ENCODE assay signal across 25 cellular contexts in genomic region chr5:10499066-10499465, GRCh38. TPM values are rescaled to one million over a fixed set of nuclear protein-coding genes. Genes with fewer than 3 reads are reported as not detected.
"Had no signal": no experiment of that assay in that cellular context is flagged by ENCODE, and none has a peak within 500 bp of the region (broad histone marks: within the 10 kb centered on the region; RNA-seq: fewer than 3 reads in every experiment).

No MANE protein-coding gene starts in this region.

- H3K27me3 ChIP-seq: brain microvascular endothelial cell, colonic mucosa, esophagus squamous epithelium, gastroesophageal sphincter, heart right ventricle had no signal

- H3K36me3 ChIP-seq: brain microvascular endothelial cell, colonic mucosa, esophagus squamous epithelium, gastroesophageal sphincter, heart right ventricle had no signal

- H3K27ac ChIP-seq: brain microvascular endothelial cell, colonic mucosa, epithelial cell of prostate, esophagus squamous epithelium, gastroesophageal sphincter, heart right ventricle had no signal

- H3K4me3 ChIP-seq: colonic mucosa, esophagus squamous epithelium, gastroesophageal sphincter, heart right ventricle had no signal

- ATAC-seq: activated CD4-positive, alpha-beta T cell treated with anti-CD3 and anti-CD28 coated beads for 36 hours; activated CD8-positive, alpha-beta memory T cell treated with anti-CD3 and anti-CD28 coated beads, Interleukin-2, amount 10 ng/mL, durations not matched to agents 7 days and 5 days; activated CD8-positive, alpha-beta T cell treated with anti-CD3 and anti-CD28 coated beads, Interleukin-2, amount 10 ng/mL, durations not matched to agents 7 days and 5 days; activated naive CD4-positive, alpha-beta T cell treated with anti-CD3 and anti-CD28 coated beads, Interleukin-2, amount 50 U/mL, for 72 hours; activated T-cell treated with anti-CD3 and anti-CD28 coated beads, Interleukin-2, amount 50 U/mL, for 72 hours; gastroesophageal sphincter; heart right ventricle had no signal

- H3K4me1 Mint-ChIP-seq: activated CD4-positive, alpha-beta T cell treated with anti-CD3 and anti-CD28 coated beads for 36 hours; activated CD4-positive, alpha-beta T cell treated with anti-CD3 and anti-CD28 coated beads, Interleukin-2, amount 10 ng/mL, durations not matched to agents 24 days and 14 days; activated CD8-positive, alpha-beta memory T cell treated with anti-CD3 and anti-CD28 coated beads, Interleukin-2, amount 10 ng/mL, durations not matched to agents 7 days and 5 days; activated naive CD8-positive, alpha-beta T cell treated with anti-CD3 and anti-CD28 coated beads, Interleukin-2, amount 10 ng/mL, durations not matched to agents 7 days and 5 days had no signal

- H3K4me1 ChIP-seq: colonic mucosa, esophagus squamous epithelium, gastroesophageal sphincter had no signal

- H3K4me3 Mint-ChIP-seq: activated CD4-positive, alpha-beta memory T cell treated with anti-CD3 and anti-CD28 coated beads for 36 hours; activated CD4-positive, alpha-beta T cell treated with anti-CD3 and anti-CD28 coated beads for 36 hours; activated CD4-positive, alpha-beta T cell treated with anti-CD3 and anti-CD28 coated beads, Interleukin-2, amount 10 ng/mL, durations not matched to agents 24 days and 14 days; activated CD8-positive, alpha-beta memory T cell treated with anti-CD3 and anti-CD28 coated beads, Interleukin-2, amount 10 ng/mL, durations not matched to agents 7 days and 5 days; activated CD8-positive, alpha-beta T cell treated with anti-CD3 and anti-CD28 coated beads, Interleukin-2, amount 10 ng/mL, durations not matched to agents 7 days and 5 days; activated naive CD4-positive, alpha-beta T cell treated with anti-CD3 and anti-CD28 coated beads, Interleukin-2, amount 10 ng/mL, durations not matched to agents 7 days and 5 days; activated naive CD8-positive, alpha-beta T cell treated with anti-CD3 and anti-CD28 coated beads, Interleukin-2, amount 10 ng/mL, durations not matched to agents 7 days and 5 days; activated T-cell treated with anti-CD3 and anti-CD28 coated beads, Interleukin-2, amount 50 U/mL, for 24 hours; activated T-cell treated with anti-CD3 and anti-CD28 coated beads, Interleukin-2, amount 50 U/mL, for 72 hours had no signal

- H3K27me3 Mint-ChIP-seq: activated CD4-positive, alpha-beta memory T cell treated with anti-CD3 and anti-CD28 coated beads for 36 hours; activated CD4-positive, alpha-beta T cell treated with anti-CD3 and anti-CD28 coated beads for 36 hours; activated CD4-positive, alpha-beta T cell treated with anti-CD3 and anti-CD28 coated beads, Interleukin-2, amount 10 ng/mL, durations not matched to agents 24 days and 14 days; activated CD8-positive, alpha-beta memory T cell treated with anti-CD3 and anti-CD28 coated beads, Interleukin-2, amount 10 ng/mL, durations not matched to agents 7 days and 5 days; activated naive CD8-positive, alpha-beta T cell treated with anti-CD3 and anti-CD28 coated beads, Interleukin-2, amount 10 ng/mL, durations not matched to agents 7 days and 5 days; activated T-cell treated with anti-CD3 and anti-CD28 coated beads, Interleukin-2, amount 50 U/mL, for 24 hours had no signal

- DNase-seq: activated CD4-positive, alpha-beta memory T cell treated with anti-CD3 and anti-CD28 coated beads for 36 hours; activated CD4-positive, alpha-beta T cell treated with anti-CD3 and anti-CD28 coated beads for 36 hours; activated CD4-positive, alpha-beta T cell treated with anti-CD3 and anti-CD28 coated beads, Interleukin-2, amount 10 ng/mL, durations not matched to agents 24 days and 14 days; activated CD4-positive, CD25-positive, alpha-beta regulatory T cell; activated CD4-positive, CD25-positive, alpha-beta regulatory T cell treated with anti-CD3 and anti-CD28 coated beads, Interleukin-2, amount 50 U/mL, for 72 hours; activated CD8-positive, alpha-beta memory T cell treated with anti-CD3 and anti-CD28 coated beads, Interleukin-2, amount 10 ng/mL, durations not matched to agents 7 days and 5 days; activated CD8-positive, alpha-beta memory T cell treated with anti-CD3 and anti-CD28 coated beads, Interleukin-2, amount 50 U/mL, for 4 hours; activated CD8-positive, alpha-beta T cell treated with anti-CD3 and anti-CD28 coated beads, Interleukin-2, amount 10 ng/mL, durations not matched to agents 7 days and 5 days; activated gamma-delta T cell; activated naive CD4-positive, alpha-beta T cell; activated naive CD4-positive, alpha-beta T cell treated with anti-CD3 and anti-CD28 coated beads, Interleukin-2, amount 10 ng/mL, durations not matched to agents 7 days and 5 days; activated naive CD8-positive, alpha-beta T cell treated with anti-CD3 and anti-CD28 coated beads, Interleukin-2, amount 10 ng/mL, durations not matched to agents 7 days and 5 days; activated T-cell treated with anti-CD3 and anti-CD28 coated beads, Interleukin-2, amount 50 U/mL, for 24 hours; activated T-cell treated with anti-CD3 and anti-CD28 coated beads, Interleukin-2, amount 50 U/mL, for 72 hours; brain microvascular endothelial cell; caudate nucleus; colonic mucosa; effector CD8-positive, alpha-beta T cell; esophagus squamous epithelium; foreskin melanocyte; heart right ventricle; T-helper 2 cell had no signal

- H3K36me3 Mint-ChIP-seq: activated CD8-positive, alpha-beta memory T cell treated with anti-CD3 and anti-CD28 coated beads, Interleukin-2, amount 10 ng/mL, durations not matched to agents 7 days and 5 days; activated naive CD4-positive, alpha-beta T cell treated with anti-CD3 and anti-CD28 coated beads, Interleukin-2, amount 10 ng/mL, durations not matched to agents 7 days and 5 days had no signal

- H3K27ac Mint-ChIP-seq: activated CD4-positive, alpha-beta memory T cell treated with anti-CD3 and anti-CD28 coated beads for 36 hours; activated CD4-positive, alpha-beta T cell treated with anti-CD3 and anti-CD28 coated beads for 36 hours; activated CD4-positive, alpha-beta T cell treated with anti-CD3 and anti-CD28 coated beads, Interleukin-2, amount 10 ng/mL, durations not matched to agents 24 days and 14 days; activated CD8-positive, alpha-beta memory T cell treated with anti-CD3 and anti-CD28 coated beads, Interleukin-2, amount 10 ng/mL, durations not matched to agents 7 days and 5 days; activated CD8-positive, alpha-beta T cell treated with anti-CD3 and anti-CD28 coated beads, Interleukin-2, amount 10 ng/mL, durations not matched to agents 7 days and 5 days; activated naive CD4-positive, alpha-beta T cell treated with anti-CD3 and anti-CD28 coated beads, Interleukin-2, amount 10 ng/mL, durations not matched to agents 7 days and 5 days; activated naive CD4-positive, alpha-beta T cell treated with anti-CD3 and anti-CD28 coated beads, Interleukin-2, amount 50 U/mL, for 72 hours; activated naive CD8-positive, alpha-beta T cell treated with anti-CD3 and anti-CD28 coated beads, Interleukin-2, amount 10 ng/mL, durations not matched to agents 7 days and 5 days; activated T-cell treated with anti-CD3 and anti-CD28 coated beads, Interleukin-2, amount 50 U/mL, for 24 hours; activated T-cell treated with anti-CD3 and anti-CD28 coated beads, Interleukin-2, amount 50 U/mL, for 72 hours had no signal

- H3K9me3 ChIP-seq: colonic mucosa, gastroesophageal sphincter had no signal

RNA-seq across cellular contexts. Expression of gene ROPN1L, which starts 57.4 kb away (rescaled TPM):
- total RNA-seq: activated CD4-positive, alpha-beta memory T cell treated with anti-CD3 and anti-CD28 coated beads for 36 hours; activated CD4-positive, alpha-beta T cell treated with anti-CD3 and anti-CD28 coated beads, Interleukin-2, amount 10 ng/mL, durations not matched to agents 24 days and 14 days; colonic mucosa had no signal
